In genomic region chr10:22894714-22895113, GRCh38 we compare ENCODE assay signal across 17 cellular contexts. TPM values are rescaled to one million over a fixed set of nuclear protein-coding genes. Genes with fewer than 3 reads are reported as not detected.
DNase-seq lines count a peak whose midpoint lies in the region; ATAC-seq, FAIRE-seq and TF ChIP-seq lines count a peak whose summit lies in the region.
"Had no signal": no experiment of that assay in that cellular context is flagged by ENCODE, and none has a peak within 500 bp of the region (broad histone marks: within the 10 kb centered on the region; RNA-seq: fewer than 3 reads in every experiment).

No MANE protein-coding gene starts in this region.

- peaks cover 11 to 17% of the 10 kb centered on the region in 2 experiments; a peak in 4 of 5 replicates for H3K4me1 ChIP-seq in K562 (replicated peaks in 1 of 2; ENCODE audit: control insufficient read depth in 2 of 2, insufficient read depth in 2 of 2, low read length in 2 of 2)
- no peaks in the 10 kb centered on the region for H3K4me1 ChIP-seq in lower lobe of right lung
- H3K4me1 ChIP-seq: transverse colon had no signal

- peak overlapping the region in 1 of 2 experiments; percentile 14; a peak in 2 of 4 replicates for H3K9ac ChIP-seq in K562 (ENCODE audit: insufficient read depth in 1 of 2, low read depth in 2 of 2, low read length in 2 of 2)

- 0% methylated on average over 4 of the region's 4 CpGs for WGBS in K562 (ENCODE audit: insufficient coverage, low coverage, missing lambda C conversion rate)

- 0 out of 2 replicates have a peak, but pooled peaks have one; percentile 7 for TF ChIP-seq EP300 in K562 (IDR thresholded peaks at IDR 0.05; ENCODE audit: low read length)

- no peaks in the 10 kb centered on the region for H3K4me1 Mint-ChIP-seq in activated CD8-positive, alpha-beta T cell treated with anti-CD3 and anti-CD28 coated beads for 36 hours (ENCODE audit: low read depth)
- H3K4me1 Mint-ChIP-seq: CD4-positive, alpha-beta memory T cell; nephron progenitor cell had no signal

- in situ Hi-C loops in K562 (cut with MboI): no loop called here

- intact Hi-C loops in K562 (cut with micrococcal nuclease): loop anchor here (10.0 kb wide), 1 partner anchor 90 kb away; no protein-coding TSS in a partner anchor
- intact Hi-C loops in lower lobe of right lung (cut with DNase I): no loop called here
- intact Hi-C loops in activated CD8-positive, alpha-beta T cell treated with anti-CD3 and anti-CD28 coated beads for 36 hours (cut with micrococcal nuclease): no loop called here

- no peak overlapping the region for H3K4me3 ChIP-seq in K562
- H3K4me3 ChIP-seq in lower lobe of right lung: no peak overlapping the region
- no peak overlapping the region for H3K4me3 ChIP-seq in coronary artery
- H3K4me3 ChIP-seq: lung, transverse colon had no signal

- no peak for TF ChIP-seq RAD21 in K562 (CRISPR knock-in tag; conservative IDR thresholded peaks at IDR 0.05 in 1 of 2, IDR thresholded peaks at IDR 0.05 in 1 of 2)

- H3K27me3 Mint-ChIP-seq in activated CD8-positive, alpha-beta T cell treated with anti-CD3 and anti-CD28 coated beads for 36 hours: no peaks in the 10 kb centered on the region

- H3K27ac Mint-ChIP-seq in activated CD8-positive, alpha-beta T cell treated with anti-CD3 and anti-CD28 coated beads for 36 hours: no peak overlapping the region
- H3K27ac Mint-ChIP-seq: CD4-positive, alpha-beta memory T cell; nephron progenitor cell; T-helper 1 cell treated with Interleukin-12 subunit alpha and Interleukin-12 subunit beta and Interleukin-4 antibody, amounts not matched to agents 30 μg/mL and 1 μg/mL, for 36 hours had no signal

- DNase-seq in ELR (ENCODE audit: low read depth) (peak; percentile 11), MV-4-11 (lab: John Stamatoyannopoulos, UW) (peak; percentile 66), K562 (ENCODE audit: extremely low read depth in 1 of 4, low spot score in 3 of 4) (peak in 2 of 4 experiments; percentile 17 to 75), lower lobe of right lung (no peak), coronary artery (ENCODE audit: low spot score) (no peak)
- DNase-seq in activated CD8-positive, alpha-beta T cell treated with anti-CD3 and anti-CD28 coated beads for 36 hours: no peak
- DNase-seq: amniotic stem cell; CD4-positive, alpha-beta memory T cell; NCI-H1105 treated with DMSO at 0.1 percent for 48 hours; NCI-H510A; nephron progenitor cell; stimulated activated CD4-positive, alpha-beta T cell treated with anti-CD3 and anti-CD28 coated beads, Interleukin-4, amount 100 ng/mL, for 4 hours; transverse colon had no signal

- H3K36me3 ChIP-seq in K562 (ENCODE audit: control insufficient read depth, insufficient read depth, low read length): no peaks in the 10 kb centered on the region
- H3K36me3 ChIP-seq in lower lobe of right lung: no peaks in the 10 kb centered on the region
- H3K36me3 ChIP-seq: transverse colon had no signal

- no peak for FAIRE-seq in K562 (lab: Jason Lieb, UNC)
- FAIRE-seq: G401.6 had no signal

- TF ChIP-seq CTCF in K562 (IDR thresholded peaks at IDR 0.05 in 2 of 3, conservative IDR thresholded peaks at IDR 0.05 in 1 of 3; ENCODE audit: insufficient read depth in 2 of 3, low read depth in 1 of 3, low read length in 3 of 3) (no peak), lower lobe of right lung (IDR thresholded peaks at IDR 0.05) (no peak), coronary artery (IDR thresholded peaks at IDR 0.05) (no peak)
- TF ChIP-seq CTCF in activated CD8-positive, alpha-beta T cell treated with anti-CD3 and anti-CD28 coated beads for 36 hours (IDR thresholded peaks at IDR 0.05): no peak

- H3K27me3 ChIP-seq in K562 (ENCODE audit: control insufficient read depth in 2 of 2, insufficient read depth in 2 of 2, low read length in 2 of 2) (no peaks in the 10 kb centered on the region), lower lobe of right lung (ENCODE audit: low read depth) (no peaks in the 10 kb centered on the region)
- H3K27me3 ChIP-seq: transverse colon had no signal

- POLR2A ChIA-PET in K562 (lab: Yijun Ruan, JAX): interaction anchor here (0.6 to 0.7 kb wide), 2 partner anchors 52 to 299 kb away, joined by 3 to 4 read pairs; no protein-coding TSS in a partner anchor
- POLR2A ChIA-PET in activated CD8-positive, alpha-beta T cell treated with anti-CD3 and anti-CD28 coated beads for 36 hours (lab: Charles Lee): no interaction called here

- peaks cover 25% of the 10 kb centered on the region for H3K9me3 Mint-ChIP-seq in activated CD8-positive, alpha-beta T cell treated with anti-CD3 and anti-CD28 coated beads for 36 hours

- TF ChIP-seq POLR2A in K562 (conservative IDR thresholded peaks at IDR 0.05): no peak

- H3K4me2 ChIP-seq in K562 (ENCODE audit: insufficient read depth, low read length): peak overlapping the region; percentile 38

- no peaks in the 10 kb centered on the region for H3K79me2 ChIP-seq in K562 (ENCODE audit: control insufficient read depth, insufficient read depth, low read length)

- H3K27ac ChIP-seq in K562 (ENCODE audit: extremely low read depth, low read depth, low read length) (no peak overlapping the region), lower lobe of right lung (no peak overlapping the region), coronary artery (no peak overlapping the region)
- H3K27ac ChIP-seq: transverse colon had no signal

- no peaks in the 10 kb centered on the region for H3K9me1 ChIP-seq in K562 (ENCODE audit: control insufficient read depth, insufficient read depth, low read length)

- CTCF ChIA-PET in K562 (lab: Yijun Ruan, JAX; ENCODE audit: low intra/inter-chr PET ratio): no interaction called here
- CTCF ChIA-PET in activated CD8-positive, alpha-beta T cell treated with anti-CD3 and anti-CD28 coated beads for 36 hours (lab: Charles Lee): no interaction called here

- no peak overlapping the region for H2AFZ ChIP-seq in K562 (ENCODE audit: low read depth, low read length)

- no peaks in the 10 kb centered on the region for H3K36me3 Mint-ChIP-seq in activated CD8-positive, alpha-beta T cell treated with anti-CD3 and anti-CD28 coated beads for 36 hours (ENCODE audit: low read depth)

- no peaks in the 10 kb centered on the region for H4K20me1 ChIP-seq in K562 (replicated peaks; ENCODE audit: control insufficient read depth, insufficient read depth, low read length)

- peak; percentile 87 for ATAC-seq in K562
- peak; percentile 49 to 74 for ATAC-seq in lower lobe of right lung
- no peak for ATAC-seq in activated CD8-positive, alpha-beta T cell treated with anti-CD3 and anti-CD28 coated beads for 36 hours
- no peak for ATAC-seq in GM18868 (IDR thresholded peaks at IDR 0.05; ENCODE audit: unreplicated experiment)

- H3K9me3 ChIP-seq in K562 (replicated peaks; ENCODE audit: control insufficient read depth, insufficient read depth, low read depth, low read length) (no peaks in the 10 kb centered on the region), lower lobe of right lung (peaks cover 14% of the 10 kb centered on the region)

- H3K4me3 Mint-ChIP-seq in activated CD8-positive, alpha-beta T cell treated with anti-CD3 and anti-CD28 coated beads for 36 hours: no peak overlapping the region
- H3K4me3 Mint-ChIP-seq: CD4-positive, alpha-beta memory T cell; nephron progenitor cell; T-helper 1 cell treated with Interleukin-12 subunit alpha and Interleukin-12 subunit beta and Interleukin-4 antibody, amounts not matched to agents 30 μg/mL and 1 μg/mL, for 36 hours had no signal

- BruUV-seq in K562 (replicated peaks; lab: Mats Ljungman, UMichigan): no TSS peak

TF ChIP-seq in K562, 482 proteins besides CTCF, POLR2A, EP300 and RAD21 (continues in another document):
- TF ChIP-seq ZNF398 (CRISPR knock-in tag; IDR thresholded peaks at IDR 0.05): no peak

RNA-seq across cellular contexts. Expression of gene ARMC3, which starts 33.1 kb away (rescaled TPM):
- total RNA-seq in K562 (2011; cell fraction: chromatin; rRNA removed; ENCODE audit: low replicate concordance): 0.35 and 1.0 TPM in 2 replicates
- 0.33 TPM in 1 of 2 replicates, not detected in the other for total RNA-seq in K562 (2011; cell fraction: nucleolus; rRNA removed)
- total RNA-seq in K562 (2011; cell fraction: nucleoplasm; rRNA removed): 0.51 and 0.69 TPM in 2 replicates
- total RNA-seq in K562 (2014; rRNA removed): 0.45 and 0.77 TPM in 2 replicates
- 0.38 and 0.62 TPM in 2 replicates for total RNA-seq in K562 (2014; rRNA removed; fragmentation: Illumina TruSeq; extraction: Trizol)
- total RNA-seq in K562 (2015; rRNA removed; fragmentation: Illumina TruSeq; extraction: Trizol): 0.30 and 0.33 TPM in 2 replicates
- 0.35 and 0.58 TPM in 2 replicates for total RNA-seq in K562 (2021)
- polyA plus RNA-seq in K562 (2011; rRNA removed): 0.20 and 0.54 TPM in 2 replicates
- polyA plus RNA-seq in K562 (2011; cell fraction: cytosol; rRNA removed): 0.07 and 0.15 TPM in 2 replicates
- polyA plus RNA-seq in K562 (2011; cell fraction: nucleus; rRNA removed): 0.24 and 0.67 TPM in 2 replicates
- 0.47 and 0.53 TPM in 2 replicates for polyA plus RNA-seq in K562 (2012)
- polyA plus RNA-seq in K562 (2014; fragmentation: Illumina TruSeq; extraction: Trizol): 0.86 and 1.3 TPM in 2 replicates
- under 1 TPM; 0.56 to 0.89 TPM for polyA plus RNA-seq in K562 (2014; fragmentation: Nextera tagmentation; extraction: Ambion mirVana)
- 0.22 and 1.1 TPM in 2 replicates for polyA plus RNA-seq in K562 (2014; rRNA removed)
- polyA minus RNA-seq in K562 (2011; rRNA and poly(A)+ RNA removed): 0.69 and 0.77 TPM in 2 replicates
- polyA minus RNA-seq in K562 (2011; cell fraction: cytosol; rRNA and poly(A)+ RNA removed): 1.8 TPM in 1 of 2 replicates, not detected in the other
- polyA minus RNA-seq in K562 (2011; cell fraction: nucleus; rRNA and poly(A)+ RNA removed): 0.27 and 0.33 TPM in 2 replicates
- total RNA-seq in lower lobe of right lung: 9.6 TPM
- total RNA-seq in activated CD8-positive, alpha-beta T cell treated with anti-CD3 and anti-CD28 coated beads for 36 hours: not detected
- total RNA-seq: CD4-positive, alpha-beta memory T cell; transverse colon had no signal
- polyA plus RNA-seq: CD4-positive, alpha-beta memory T cell had no signal

Comparison
In these comparisons a context has a peak if more than half of its experiments do, and no peak if none do; other contexts are left out.
1. DNase-seq: peak in ELR (single experiment) and MV-4-11 (single experiment); none in lower lobe of right lung (single experiment), activated CD8-positive, alpha-beta T cell treated with anti-CD3 and anti-CD28 coated beads for 36 hours (single experiment) and coronary artery (single experiment).
2. ATAC-seq: peak in K562 (single experiment) and lower lobe of right lung (2 of 2); none in activated CD8-positive, alpha-beta T cell treated with anti-CD3 and anti-CD28 coated beads for 36 hours (single experiment) and GM18868 (single experiment).